7 cellular contexts compared by ENCODE assay signal in genomic region chr11:74929431-74930363, GRCh38. TPM values are rescaled to one million over a fixed set of nuclear protein-coding genes. Genes with fewer than 3 reads are reported as not detected.
DNase-seq lines count a peak whose midpoint lies in the region; ATAC-seq, FAIRE-seq and TF ChIP-seq lines count a peak whose summit lies in the region.

No MANE protein-coding gene starts in this region.

- no peak for TF ChIP-seq POLR2A in GM12891 (IDR thresholded peaks at IDR 0.05; ENCODE audit: low read depth, low read length)

- H3K27me3 ChIP-seq in ectodermal cell (ENCODE audit: control insufficient read depth, insufficient read depth, low read length, poor library complexity, severe bottlenecking): no peaks in the 10 kb centered on the region

- H3K27ac ChIP-seq in ectodermal cell (ENCODE audit: insufficient read depth, low read depth, low read length, poor library complexity, severe bottlenecking): peak overlapping the region; percentile 20

- H3K4me3 ChIP-seq in ectodermal cell (ENCODE audit: insufficient read depth, low read depth, low read length): no peak overlapping the region

- peaks cover 10% of the 10 kb centered on the region for H3K36me3 ChIP-seq in ectodermal cell (ENCODE audit: control insufficient read depth, insufficient read depth, low read length)

- FAIRE-seq in GM12891 (lab: Jason Lieb, UNC): peak; percentile 74

- 69 to 70% methylated on average over 8 of the region's 8 CpGs for WGBS in ectodermal cell, 2 experiments

- no peaks in the 10 kb centered on the region for H3K9me3 ChIP-seq in ectodermal cell (ENCODE audit: control insufficient read depth, low read length)

- H3K4me1 ChIP-seq in ectodermal cell (ENCODE audit: control insufficient read depth, insufficient read depth, low read length): no peaks in the 10 kb centered on the region

- peak; percentile 30 for DNase-seq in GM12891 (ENCODE audit: insufficient read length, low spot score)
- DNase-seq in NCI-H69 (lab: John Stamatoyannopoulos, UW): peak; percentile 91
- DNase-seq in activated CD4-positive, alpha-beta T cell treated with anti-CD3 and anti-CD28 coated beads, Interleukin-2, amount 50 U/mL, for 4 hours: peak; percentile 57 to 58
- DNase-seq in lung microvascular endothelial cell (ENCODE audit: low read depth in 2 of 2): peak; percentile 96 to 98
- peak; percentile 33 for DNase-seq in stimulated activated CD8-positive, alpha-beta memory T cell treated with anti-CD3 and anti-CD28 coated beads, Interleukin-15, amount 100 ng/mL, for 24 hours (ENCODE audit: low read depth)

- ATAC-seq in HG03469 (IDR thresholded peaks at IDR 0.05; ENCODE audit: unreplicated experiment): peak; percentile 56

TF ChIP-seq in GM12891, 5 proteins besides CTCF, POLR2A, EP300 and RAD21:
- TF ChIP-seq PAX5 (IDR thresholded peaks at IDR 0.05; ENCODE audit: insufficient read depth, low read length, severe bottlenecking): no peak
- TF ChIP-seq POU2F2 (IDR thresholded peaks at IDR 0.05; ENCODE audit: low read depth, low read length): no peak
- no peak for TF ChIP-seq SPI1 (IDR thresholded peaks at IDR 0.05; ENCODE audit: low read depth, low read length)
TF ChIP-seq in GM12891: peak in this region for 0.

RNA-seq across cellular contexts. Expression of gene XRRA1, which starts 19.2 kb away (rescaled TPM):
- polyA plus RNA-seq in GM12891 (2012; ENCODE audit: low read depth, missing spikeins): 3.3 TPM
- 11.8 TPM for polyA plus RNA-seq in ectodermal cell (2013, experiment 1 of 4)
- polyA plus RNA-seq in ectodermal cell (2013, experiment 2 of 4): 10.5 TPM
- 8.3 TPM for polyA plus RNA-seq in ectodermal cell (2013, experiment 3 of 4)
- 10.8 TPM for polyA plus RNA-seq in ectodermal cell (2013, experiment 4 of 4)
- total RNA-seq in lung microvascular endothelial cell: 2.0 and 5.8 TPM in 2 replicates

RNA-seq across cellular contexts. Expression of gene SPCS2, which starts 19.4 kb away (rescaled TPM):
- 71.4 TPM for polyA plus RNA-seq in GM12891 (2012; ENCODE audit: low read depth, missing spikeins)
- 206 TPM for polyA plus RNA-seq in ectodermal cell (2013, experiment 1 of 4)
- 228 TPM for polyA plus RNA-seq in ectodermal cell (2013, experiment 2 of 4)
- polyA plus RNA-seq in ectodermal cell (2013, experiment 3 of 4): 165 TPM
- polyA plus RNA-seq in ectodermal cell (2013, experiment 4 of 4): 180 TPM
- 8.7 and 15.0 TPM in 2 replicates for total RNA-seq in lung microvascular endothelial cell

RNA-seq across cellular contexts. Expression of gene NEU3, which starts 59.0 kb away (rescaled TPM):
- 6.0 TPM for polyA plus RNA-seq in GM12891 (2012; ENCODE audit: low read depth, missing spikeins)
- polyA plus RNA-seq in ectodermal cell (2013, experiment 1 of 4): 11.1 TPM
- polyA plus RNA-seq in ectodermal cell (2013, experiment 2 of 4): 13.3 TPM
- 9.0 TPM for polyA plus RNA-seq in ectodermal cell (2013, experiment 3 of 4)
- 9.1 TPM for polyA plus RNA-seq in ectodermal cell (2013, experiment 4 of 4)
- 4.6 and 7.1 TPM in 2 replicates for total RNA-seq in lung microvascular endothelial cell

Comparison
In these comparisons a context has a peak if more than half of its experiments do, and no peak if none do; other contexts are left out.
1. DNase-seq: peak in every context shown above with its lines; median percentile 97 in lung microvascular endothelial cell; 91 in NCI-H69; 58 in activated CD4-positive, alpha-beta T cell treated with anti-CD3 and anti-CD28 coated beads, Interleukin-2, amount 50 U/mL, for 4 hours; 33 in stimulated activated CD8-positive, alpha-beta memory T cell treated with anti-CD3 and anti-CD28 coated beads, Interleukin-15, amount 100 ng/mL, for 24 hours; 30 in GM12891.